Comparison of ENCODE assay signal across 13 cellular contexts in genomic region chr1:10724948-10725852, GRCh38.
DNase-seq lines count a peak whose midpoint lies in the region; ATAC-seq, FAIRE-seq and TF ChIP-seq lines count a peak whose summit lies in the region.
"Had no signal": no experiment of that assay in that cellular context is flagged by ENCODE, and none has a peak within 500 bp of the region (broad histone marks: within the 10 kb centered on the region; RNA-seq: fewer than 3 reads in every experiment).

No MANE protein-coding gene starts in this region.

- H2BK12ac ChIP-seq in trophoblast cell (ENCODE audit: low read length): no peak overlapping the region

- H2BK5ac ChIP-seq in trophoblast cell (ENCODE audit: low read depth, low read length, poor library complexity): no peak overlapping the region

- no peaks in the 10 kb centered on the region for H3K4me1 Mint-ChIP-seq in activated CD4-positive, alpha-beta memory T cell treated with anti-CD3 and anti-CD28 coated beads for 36 hours (ENCODE audit: low read depth)

- H3K9ac ChIP-seq in trophoblast cell (ENCODE audit: low read length): no peak overlapping the region
- H3K9ac ChIP-seq: KMS-11 had no signal

- peak; percentile 66 for DNase-seq in HFF-Myc (ENCODE audit: extremely low read depth, low read depth)
- DNase-seq in RWPE1 (ENCODE audit: low spot score): no peak
- peak; percentile 82 for DNase-seq in left ventricle myocardium superior
- DNase-seq in tibial artery: peak; percentile 40 to 89
- DNase-seq in activated CD4-positive, alpha-beta memory T cell treated with anti-CD3 and anti-CD28 coated beads for 36 hours: no peak
- no peak for DNase-seq in trophoblast cell
- DNase-seq in small intestine: no peak
- DNase-seq: activated naive CD4-positive, alpha-beta T cell treated with anti-CD3 and anti-CD28 coated beads for 36 hours; occipital lobe; T-helper 9 cell had no signal

- no peak overlapping the region for H2AFZ ChIP-seq in trophoblast cell (ENCODE audit: insufficient read depth, low read length, poor library complexity)

- H3K27me3 Mint-ChIP-seq in activated CD4-positive, alpha-beta memory T cell treated with anti-CD3 and anti-CD28 coated beads for 36 hours: peaks cover 1% of the 10 kb centered on the region
- H3K27me3 Mint-ChIP-seq: stimulated activated naive CD8-positive, alpha-beta T cell treated with anti-CD3 and anti-CD28 coated beads, Interleukin-15, Interleukin-2, amounts not matched to agents 100 ng/mL and 50 ng/mL, for 24 hours had no signal

- no peak overlapping the region for H3K4me2 ChIP-seq in trophoblast cell (ENCODE audit: low read length)
- H3K4me2 ChIP-seq: KMS-11 had no signal

- H3K18ac ChIP-seq in trophoblast cell (ENCODE audit: low read length): no peak overlapping the region

- no peaks in the 10 kb centered on the region for H3K79me2 ChIP-seq in trophoblast cell (ENCODE audit: control insufficient read depth, insufficient read depth, low read length, poor library complexity)

- H3K79me1 ChIP-seq in trophoblast cell (ENCODE audit: low read length): no peaks in the 10 kb centered on the region

- H3K36me3 Mint-ChIP-seq in activated CD4-positive, alpha-beta memory T cell treated with anti-CD3 and anti-CD28 coated beads for 36 hours: no peaks in the 10 kb centered on the region

- POLR2A ChIA-PET in RWPE1 (lab: Yijun Ruan, JAX; ENCODE audit: low non-redundant PET): no interaction called here
- POLR2A ChIA-PET in activated CD4-positive, alpha-beta memory T cell treated with anti-CD3 and anti-CD28 coated beads for 36 hours (lab: Charles Lee): no interaction called here

- FAIRE-seq in small intestine (lab: Jason Lieb, UNC): no peak
- FAIRE-seq: frontal cortex had no signal

- H3K4me3 Mint-ChIP-seq in activated CD4-positive, alpha-beta memory T cell treated with anti-CD3 and anti-CD28 coated beads for 36 hours: no peak overlapping the region
- H3K4me3 Mint-ChIP-seq: activated naive CD4-positive, alpha-beta T cell treated with anti-CD3 and anti-CD28 coated beads for 36 hours; stimulated activated naive CD8-positive, alpha-beta T cell treated with anti-CD3 and anti-CD28 coated beads, Interleukin-15, Interleukin-2, amounts not matched to agents 100 ng/mL and 50 ng/mL, for 24 hours had no signal

- H3K14ac ChIP-seq in trophoblast cell (ENCODE audit: low read length): no peak overlapping the region

- H4K12ac ChIP-seq in trophoblast cell (ENCODE audit: low read depth, low read length): no peak overlapping the region

- H3K9me3 ChIP-seq in tibial artery: peaks cover 0 to 8% (median 0%) of the 10 kb centered on the region in 3 donors
- peaks cover 3% of the 10 kb centered on the region for H3K9me3 ChIP-seq in trophoblast cell (ENCODE audit: insufficient read depth, low read depth, low read length)
- H3K9me3 ChIP-seq in small intestine (ENCODE audit: control insufficient read depth, low read depth): no peaks in the 10 kb centered on the region

- H3K36me3 ChIP-seq in tibial artery (no peaks in the 10 kb centered on the region), trophoblast cell (ENCODE audit: control insufficient read depth in 1 of 2, insufficient read depth in 2 of 2, low read length in 2 of 2) (no peaks in the 10 kb centered on the region), small intestine (ENCODE audit: control insufficient read depth in 2 of 2, insufficient read depth in 2 of 2, low read length in 2 of 2) (peaks cover 0 to 2% of the 10 kb centered on the region in 2 donors)

- H3K4me1 ChIP-seq in tibial artery (peaks cover 0 to 53% (median 22%) of the 10 kb centered on the region in 4 donors), trophoblast cell (ENCODE audit: control insufficient read depth in 1 of 2, insufficient read depth in 2 of 2, low read length in 2 of 2) (no peaks in the 10 kb centered on the region), small intestine (ENCODE audit: control insufficient read depth in 2 of 2, insufficient read depth in 1 of 2, low read depth in 1 of 2, low read length in 1 of 2) (peaks cover 0 to 10% of the 10 kb centered on the region in 2 donors)

- no peaks in the 10 kb centered on the region for H3K9me3 Mint-ChIP-seq in activated CD4-positive, alpha-beta memory T cell treated with anti-CD3 and anti-CD28 coated beads for 36 hours
- H3K9me3 Mint-ChIP-seq: activated naive CD4-positive, alpha-beta T cell treated with anti-CD3 and anti-CD28 coated beads for 36 hours; stimulated activated naive CD8-positive, alpha-beta T cell treated with anti-CD3 and anti-CD28 coated beads, Interleukin-15, Interleukin-2, amounts not matched to agents 100 ng/mL and 50 ng/mL, for 24 hours had no signal

- H3K4me3 ChIP-seq in HFF-Myc (replicated peaks; ENCODE audit: low read depth, low read length) (no peak overlapping the region), tibial artery (no peak overlapping the region), trophoblast cell (ENCODE audit: low read depth, low read length) (no peak overlapping the region), small intestine (ENCODE audit: low read depth in 1 of 2, low read length in 2 of 2) (no peak overlapping the region)

- no peak overlapping the region for H3K23ac ChIP-seq in trophoblast cell (ENCODE audit: low read length)

- H3K27me3 ChIP-seq in tibial artery: peaks cover 0 to 10% of the 10 kb centered on the region in 2 donors
- no peaks in the 10 kb centered on the region for H3K27me3 ChIP-seq in trophoblast cell (ENCODE audit: insufficient read depth, low read length)
- no peaks in the 10 kb centered on the region for H3K27me3 ChIP-seq in small intestine (ENCODE audit: control insufficient read depth in 2 of 2, insufficient read depth in 2 of 2, low read length in 2 of 2)

- no peak overlapping the region for H3K4ac ChIP-seq in trophoblast cell (ENCODE audit: low read depth, low read length)

- H4K91ac ChIP-seq in trophoblast cell (ENCODE audit: low read depth, low read length): no peak overlapping the region

- whole genome bisulfite sequencing in trophoblast cell (ENCODE audit: extremely low coverage, insufficient coverage, insufficient read length): no CpG with 5 or more reads among the region's 21 CpGs
- 72 to 85% (median 74%) methylated on average over 21 of the region's 21 CpGs for WGBS in small intestine, 3 donors

- intact Hi-C loops in left ventricle myocardium superior (cut with micrococcal nuclease): no loop called here
- intact Hi-C loops in tibial artery (cut with DNase I; ENCODE audit: low total_unique reads): no loop called here
- intact Hi-C loops in activated CD4-positive, alpha-beta memory T cell treated with anti-CD3 and anti-CD28 coated beads for 36 hours (cut with micrococcal nuclease): no loop called here

- CTCF ChIA-PET in RWPE1 (lab: Yijun Ruan, JAX): no interaction called here
- CTCF ChIA-PET in activated CD4-positive, alpha-beta memory T cell treated with anti-CD3 and anti-CD28 coated beads for 36 hours (lab: Charles Lee): no interaction called here

- H2BK120ac ChIP-seq in trophoblast cell (ENCODE audit: insufficient read depth, low read length, poor library complexity): no peak overlapping the region

- H3K27ac Mint-ChIP-seq in activated CD4-positive, alpha-beta memory T cell treated with anti-CD3 and anti-CD28 coated beads for 36 hours: no peak overlapping the region
- H3K27ac Mint-ChIP-seq: activated naive CD4-positive, alpha-beta T cell treated with anti-CD3 and anti-CD28 coated beads for 36 hours; stimulated activated naive CD8-positive, alpha-beta T cell treated with anti-CD3 and anti-CD28 coated beads, Interleukin-15, Interleukin-2, amounts not matched to agents 100 ng/mL and 50 ng/mL, for 24 hours had no signal

- TF ChIP-seq CTCF in HFF-Myc (IDR thresholded peaks at IDR 0.05; ENCODE audit: low read depth, low read length, missing control alignments) (no peak), RWPE1 (conservative IDR thresholded peaks at IDR 0.05; ENCODE audit: low read depth) (no peak), tibial artery (IDR thresholded peaks at IDR 0.05) (no peak)

- H3K27ac ChIP-seq in RWPE1: peak overlapping the region; percentile 49
- peak overlapping the region; percentile 17 to 24 for H3K27ac ChIP-seq in tibial artery
- H3K27ac ChIP-seq in trophoblast cell (ENCODE audit: low read depth, low read length): no peak overlapping the region
- no peak overlapping the region for H3K27ac ChIP-seq in small intestine (ENCODE audit: low read depth in 1 of 2, low read length in 1 of 2)
- H3K27ac ChIP-seq: KMS-11 had no signal

- no peak overlapping the region for H4K8ac ChIP-seq in trophoblast cell (ENCODE audit: low read depth, low read length)

- ATAC-seq in left ventricle myocardium superior: peak; percentile 56

- no peak overlapping the region for H2AK5ac ChIP-seq in trophoblast cell (ENCODE audit: low read length)

Comparison
In these comparisons a context has a peak if more than half of its experiments do, and no peak if none do; other contexts are left out.
1. DNase-seq: peak in HFF-Myc (single experiment), left ventricle myocardium superior (single experiment) and tibial artery (2 of 2); none in RWPE1 (single experiment), activated CD4-positive, alpha-beta memory T cell treated with anti-CD3 and anti-CD28 coated beads for 36 hours (single experiment), trophoblast cell (0 of 2) and small intestine (single experiment).
2. H3K27ac ChIP-seq: peak in RWPE1 (single experiment) and tibial artery (2 of 2); none in trophoblast cell (single experiment) and small intestine (0 of 2).